In the genomic region with DNA sequence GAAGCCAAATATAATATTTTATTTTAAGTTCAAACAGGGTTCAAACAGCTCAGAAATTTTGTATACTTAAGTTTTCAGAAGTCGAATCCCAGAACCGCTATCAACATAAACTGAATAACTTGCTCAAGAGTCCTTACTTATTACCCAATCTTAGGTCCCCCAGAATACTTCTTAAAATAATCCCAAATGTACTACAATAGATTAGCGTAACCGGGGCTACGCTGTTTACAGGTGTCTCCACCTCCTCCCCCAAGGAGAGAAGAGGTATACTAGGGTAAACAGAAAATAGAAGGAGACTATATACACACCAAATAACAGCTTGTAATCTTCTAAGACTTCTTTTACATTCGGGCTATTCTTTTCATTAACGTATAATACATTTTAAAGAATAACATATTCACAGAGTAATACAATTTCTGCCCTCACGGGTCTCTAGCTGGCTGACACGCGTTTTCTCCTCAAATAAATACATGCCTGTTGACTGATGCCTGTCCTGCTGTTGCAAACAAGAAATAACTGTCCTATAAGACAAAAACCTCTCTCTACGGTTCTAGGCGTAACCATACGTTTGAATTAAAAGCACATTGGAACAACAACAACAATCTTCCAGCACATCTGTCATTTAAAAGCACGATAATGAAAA, we compare ENCODE assay signal across 8 cellular contexts. TPM values are rescaled to one million over a fixed set of nuclear protein-coding genes. Genes with fewer than 3 reads are reported as not detected.
DNase-seq lines count a peak whose midpoint lies in the region; ATAC-seq and TF ChIP-seq lines count a peak whose summit lies in the region.

No MANE protein-coding gene starts in this region.

- no peak for TF ChIP-seq POLR2A in right lobe of liver (IDR thresholded peaks at IDR 0.05)

- ATAC-seq in right lobe of liver, result no peak
- ATAC-seq in GM21825 (IDR thresholded peaks at IDR 0.05; ENCODE audit: unreplicated experiment), result no peak
- ATAC-seq in GM21528 (IDR thresholded peaks at IDR 0.05; ENCODE audit: low FRiP score, unreplicated experiment), result no peak

- peak overlapping the region; percentile 98 to 99 (median 98) for H3K27ac ChIP-seq in right lobe of liver

- H3K4me3 Mint-ChIP-seq in brain, result peak overlapping the region; percentile 89 to 96 (median 94)
- peak overlapping the region; percentile 98 for H3K4me3 Mint-ChIP-seq in type B pancreatic cell

- no peaks in the 10 kb centered on the region for H3K9me3 ChIP-seq in right lobe of liver

- TF ChIP-seq CTCF in brain (conservative IDR thresholded peaks at IDR 0.05), result no peak
- no peak for TF ChIP-seq CTCF in right lobe of liver (IDR thresholded peaks at IDR 0.05)
- TF ChIP-seq CTCF in type B pancreatic cell (conservative IDR thresholded peaks at IDR 0.05), result peak; percentile 22

- no peaks in the 10 kb centered on the region for H3K36me3 ChIP-seq in right lobe of liver

- peaks cover 0 to 40% (median 11%) of the 10 kb centered on the region in 4 donors for H3K4me1 ChIP-seq in right lobe of liver

- H3K9me3 Mint-ChIP-seq in brain (no peaks in the 10 kb centered on the region), type B pancreatic cell (no peaks in the 10 kb centered on the region)

- H3K36me3 Mint-ChIP-seq in brain, result no peaks in the 10 kb centered on the region
- H3K36me3 Mint-ChIP-seq in type B pancreatic cell, result no peaks in the 10 kb centered on the region

- H3K4me1 Mint-ChIP-seq in brain (peaks cover 47% of the 10 kb centered on the region), type B pancreatic cell (ENCODE audit: unreplicated experiment) (peaks cover 16% of the 10 kb centered on the region)

- peak overlapping the region; percentile 71 to 78 (median 77) for H3K4me3 ChIP-seq in right lobe of liver

- DNase-seq in DMS53 (lab: John Stamatoyannopoulos, UW) (peak; percentile 57), DMS53 treated with DMSO at 0.1 percent for 48 hours (lab: John Stamatoyannopoulos, UW; ENCODE audit: unreplicated experiment) (no peak), NAMALWA (ENCODE audit: low spot score) (peak; percentile 83), right lobe of liver (no peak), type B pancreatic cell (ENCODE audit: extremely low spot score, unreplicated experiment) (no peak)

- intact Hi-C loops in right lobe of liver (cut with DNase I), result no loop called here

- H3K27me3 ChIP-seq in right lobe of liver, result no peaks in the 10 kb centered on the region

- peaks cover 4% of the 10 kb centered on the region for H3K27me3 Mint-ChIP-seq in brain
- no peaks in the 10 kb centered on the region for H3K27me3 Mint-ChIP-seq in type B pancreatic cell

- WGBS in right lobe of liver (ENCODE audit: insufficient coverage, low coverage, low lambda C conversion rate, missing lambda C conversion rate), result 3% methylated on average over 14 of the region's 14 CpGs

- H3K27ac Mint-ChIP-seq in brain, result peak overlapping the region; percentile 78 to 90 (median 84)
- H3K27ac Mint-ChIP-seq in type B pancreatic cell, result peak overlapping the region; percentile 76

RNA-seq across cellular contexts. Expression of a gene that starts 1.3 kb away (rescaled TPM):
- 7.9 TPM for polyA plus RNA-seq in brain (ENCODE audit: insufficient read depth, low read depth, low replicate concordance)
- total RNA-seq in right lobe of liver, result 10 to 100 TPM; 12.7 to 32.4 (median 21.5) TPM
- 13.4 and 13.6 TPM in 2 replicates for total RNA-seq in type B pancreatic cell (ENCODE audit: low replicate concordance)

Comparison
In these comparisons a context has a peak if more than half of its experiments do, and no peak if none do; other contexts are left out.
1. DNase-seq: peak in DMS53 (single experiment) and NAMALWA (single experiment); none in DMS53 treated with DMSO at 0.1 percent for 48 hours (single experiment), right lobe of liver (0 of 3) and type B pancreatic cell (single experiment).